In the genomic region with DNA sequence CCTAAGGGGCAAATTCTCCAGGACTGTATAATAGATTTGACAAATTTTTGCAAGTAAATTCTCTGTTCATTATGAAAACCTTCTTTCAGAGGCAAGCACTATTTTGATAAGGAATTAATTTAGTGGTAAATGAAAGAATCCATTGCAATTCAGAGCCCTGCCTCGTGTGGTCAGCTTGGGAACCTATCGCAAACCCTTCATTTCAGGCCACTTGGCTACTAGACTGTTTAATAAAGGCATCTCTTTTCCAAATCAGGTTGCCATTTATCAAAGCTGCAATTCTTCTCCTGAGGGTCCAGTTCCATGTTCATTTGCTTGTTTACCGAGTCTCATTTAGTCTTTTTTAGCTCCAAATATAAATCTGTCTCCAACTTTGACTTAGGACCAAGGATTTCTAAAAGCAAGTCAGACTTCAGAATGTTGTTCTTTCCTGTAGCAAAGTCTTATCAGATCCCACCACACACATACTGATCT, we compare ENCODE assay signal across 13 cellular contexts. TPM values are rescaled to one million over a fixed set of nuclear protein-coding genes. Genes with fewer than 3 reads are reported as not detected.
A peak's percentile ranks its signal among the peaks of the same experiment; 100 is the strongest.
DNase-seq lines count a peak whose midpoint lies in the region; ATAC-seq and TF ChIP-seq lines count a peak whose summit lies in the region.
"Had no signal": no experiment of that assay in that cellular context is flagged by ENCODE, and none has a peak within 500 bp of the region (broad histone marks: within the 10 kb centered on the region; RNA-seq: fewer than 3 reads in every experiment).

No MANE protein-coding gene starts in this region.

- H3K36me3 ChIP-seq in cardiac muscle cell (no peaks in the 10 kb centered on the region), muscle layer of colon (ENCODE audit: insufficient read depth, low read length) (no peaks in the 10 kb centered on the region)

- TF ChIP-seq CTCF in cardiac muscle cell (IDR thresholded peaks at IDR 0.05; ENCODE audit: low read depth, low read length) = peak; percentile 25
- peak; percentile 49 for TF ChIP-seq CTCF in type B pancreatic cell (conservative IDR thresholded peaks at IDR 0.05)

- H3K36me3 Mint-ChIP-seq in type B pancreatic cell = peaks cover 5% of the 10 kb centered on the region
- H3K36me3 Mint-ChIP-seq: stimulated activated memory B cell treated with anti-CD40 and anti-IgM and Interleukin-4, amounts not matched to agents 10 μg/mL and 1 μg/mL and 100 μg/mL, for 72 hours had no signal

- H3K4me3 Mint-ChIP-seq in type B pancreatic cell = peak overlapping the region; percentile 74
- H3K4me3 Mint-ChIP-seq: activated T-cell treated with anti-CD3 and anti-CD28 coated beads, Interleukin-2, amount 50 U/mL, for 72 hours; naive B cell; stimulated activated memory B cell treated with anti-CD40 and anti-IgM and Interleukin-4, amounts not matched to agents 10 μg/mL and 1 μg/mL and 100 μg/mL, for 72 hours had no signal

- intact Hi-C loops in left ventricle myocardium superior (cut with micrococcal nuclease) = no loop called here

- peaks cover 11% of the 10 kb centered on the region for H3K9me3 Mint-ChIP-seq in type B pancreatic cell

- ATAC-seq in left ventricle myocardium superior = no peak
- ATAC-seq in GM18873 (IDR thresholded peaks at IDR 0.05; ENCODE audit: low FRiP score, unreplicated experiment) = no peak
- ATAC-seq in GM21360 (IDR thresholded peaks at IDR 0.05; ENCODE audit: unreplicated experiment) = no peak
- ATAC-seq: GM12878; stimulated activated memory B cell treated with anti-CD40 and anti-IgM and Interleukin-4, amounts not matched to agents 10 μg/mL and 1 μg/mL and 100 μg/mL, for 72 hours had no signal

- H3K9me3 ChIP-seq in cardiac muscle cell (ENCODE audit: low read depth) = no peaks in the 10 kb centered on the region
- H3K9me3 ChIP-seq in muscle layer of colon (ENCODE audit: low read length) = peaks cover 5% of the 10 kb centered on the region

- H3K9ac ChIP-seq in muscle layer of colon (ENCODE audit: low read length) = no peak overlapping the region

- H3K4me1 ChIP-seq in cardiac muscle cell (ENCODE audit: low read depth) (peaks cover 32% of the 10 kb centered on the region), muscle layer of colon (ENCODE audit: insufficient read depth, low read length) (peaks cover 52% of the 10 kb centered on the region)

- H3K27me3 ChIP-seq in cardiac muscle cell = no peaks in the 10 kb centered on the region
- no peaks in the 10 kb centered on the region for H3K27me3 ChIP-seq in muscle layer of colon (ENCODE audit: control insufficient read depth in 1 of 2, insufficient read depth in 2 of 2, low read length in 2 of 2)

- no peak overlapping the region for H3K27ac ChIP-seq in cardiac muscle cell
- peak overlapping the region; percentile 19 for H3K27ac ChIP-seq in muscle layer of colon (ENCODE audit: low read depth, low read length)

- H3K27me3 Mint-ChIP-seq in type B pancreatic cell = no peaks in the 10 kb centered on the region
- H3K27me3 Mint-ChIP-seq: stimulated activated memory B cell treated with anti-CD40 and anti-IgM and Interleukin-4, amounts not matched to agents 10 μg/mL and 1 μg/mL and 100 μg/mL, for 72 hours had no signal

- H3K27ac Mint-ChIP-seq in type B pancreatic cell = peak overlapping the region; percentile 88
- H3K27ac Mint-ChIP-seq: activated T-cell treated with anti-CD3 and anti-CD28 coated beads, Interleukin-2, amount 50 U/mL, for 72 hours; naive B cell; stimulated activated memory B cell treated with anti-CD40 and anti-IgM and Interleukin-4, amounts not matched to agents 10 μg/mL and 1 μg/mL and 100 μg/mL, for 72 hours had no signal

- peaks cover 22% of the 10 kb centered on the region for H3K4me1 Mint-ChIP-seq in type B pancreatic cell (ENCODE audit: unreplicated experiment)
- H3K4me1 Mint-ChIP-seq: naive B cell; stimulated activated memory B cell treated with anti-CD40 and anti-IgM and Interleukin-4, amounts not matched to agents 10 μg/mL and 1 μg/mL and 100 μg/mL, for 72 hours had no signal

- DNase-seq in cardiac muscle cell (ENCODE audit: low read depth in 1 of 2, low spot score in 1 of 2) (peak in 1 of 2 donors; percentile 34), left ventricle myocardium superior (no peak), dermis blood vessel endothelial cell (peak; percentile 72), type B pancreatic cell (ENCODE audit: extremely low spot score, unreplicated experiment) (no peak), hypothalamus (lab: John Stamatoyannopoulos, UW) (no peak)
- DNase-seq: activated T-cell treated with anti-CD3 and anti-CD28 coated beads, Interleukin-2, amount 50 U/mL, for 72 hours; cortex of kidney; naive B cell had no signal

- no peak overlapping the region for H3K4me3 ChIP-seq in cardiac muscle cell
- H3K4me3 ChIP-seq in muscle layer of colon (ENCODE audit: low read depth in 1 of 2, low read length in 2 of 2) = no peak overlapping the region
- H3K4me3 ChIP-seq: GM12878 had no signal

RNA-seq across cellular contexts. Expression of gene PPP1R3C, which starts 28.4 kb away (rescaled TPM):
- total RNA-seq in cardiac muscle cell (51.7 and 90.7 TPM in 2 replicates), left ventricle myocardium superior (180 TPM), dermis blood vessel endothelial cell (0.51 TPM in 2 replicates), type B pancreatic cell (ENCODE audit: low replicate concordance) (5.4 and 7.8 TPM in 2 replicates)
- polyA plus RNA-seq in cardiac muscle cell = 52.1 and 81.4 TPM in 2 replicates
- total RNA-seq: GM12878 had no signal
